Comparison of ENCODE assay signal across 10 cellular contexts in genomic region chr12:122982494-122982850, GRCh38. TPM values are rescaled to one million over a fixed set of nuclear protein-coding genes. Genes with fewer than 3 reads are reported as not detected.
DNase-seq lines count a peak whose midpoint lies in the region; ATAC-seq, FAIRE-seq and TF ChIP-seq lines count a peak whose summit lies in the region.
"Had no signal": no experiment of that assay in that cellular context is flagged by ENCODE, and none has a peak within 500 bp of the region (broad histone marks: within the 10 kb centered on the region; RNA-seq: fewer than 3 reads in every experiment).

No MANE protein-coding gene starts in this region.

- H3K4me2 ChIP-seq in DOHH2 (ENCODE audit: low read length) = peak overlapping the region; percentile 83
- peak overlapping the region; percentile 76 for H3K4me2 ChIP-seq in endothelial cell of umbilical vein (ENCODE audit: insufficient read depth, low read length)
- peak overlapping the region; percentile 98 for H3K4me2 ChIP-seq in skeletal muscle satellite cell (ENCODE audit: low read length)

- peaks cover 39% of the 10 kb centered on the region for H3K4me1 ChIP-seq in DOHH2 (ENCODE audit: control insufficient read depth, low read length)
- H3K4me1 ChIP-seq in RWPE2 (ENCODE audit: insufficient read depth, poor library complexity, severe bottlenecking) = peaks cover 6% of the 10 kb centered on the region
- peaks cover 35% of the 10 kb centered on the region for H3K4me1 ChIP-seq in endothelial cell of umbilical vein (ENCODE audit: control insufficient read depth, extremely low read depth, insufficient read depth, low read length)
- H3K4me1 ChIP-seq in skeletal muscle satellite cell (ENCODE audit: control insufficient read depth, insufficient read depth, low read length) = peaks cover 48% of the 10 kb centered on the region

- H2AFZ ChIP-seq in endothelial cell of umbilical vein (ENCODE audit: low read depth, low read length) = no peak overlapping the region

- no peaks in the 10 kb centered on the region for H3K9me2 ChIP-seq in DOHH2 (replicated peaks; ENCODE audit: control insufficient read depth, low read length)

- no peaks in the 10 kb centered on the region for H3K9me3 ChIP-seq in DOHH2 (ENCODE audit: control insufficient read depth, insufficient read depth, low read length)
- H3K9me3 ChIP-seq in RWPE2 (ENCODE audit: severe bottlenecking) = no peaks in the 10 kb centered on the region
- H3K9me3 ChIP-seq in endothelial cell of umbilical vein (replicated peaks; ENCODE audit: control insufficient read depth, insufficient read depth, low read length) = no peaks in the 10 kb centered on the region
- no peaks in the 10 kb centered on the region for H3K9me3 ChIP-seq in skeletal muscle satellite cell (replicated peaks; ENCODE audit: low read length)

- no peaks in the 10 kb centered on the region for H3K9me1 ChIP-seq in endothelial cell of umbilical vein (replicated peaks; ENCODE audit: control insufficient read depth, extremely low read depth, insufficient read depth, low read length)

- H3K27me3 ChIP-seq in DOHH2 (ENCODE audit: control insufficient read depth, low read length) = no peaks in the 10 kb centered on the region
- no peaks in the 10 kb centered on the region for H3K27me3 ChIP-seq in RWPE2 (ENCODE audit: insufficient read depth, poor library complexity, severe bottlenecking)
- no peaks in the 10 kb centered on the region for H3K27me3 ChIP-seq in endothelial cell of umbilical vein (ENCODE audit: control insufficient read depth in 2 of 2, insufficient read depth in 2 of 2, low read length in 2 of 2)
- no peaks in the 10 kb centered on the region for H3K27me3 ChIP-seq in skeletal muscle satellite cell (ENCODE audit: control insufficient read depth, insufficient read depth, low read length)

- peak overlapping the region; percentile 94; the same call in 1 of the 2 replicates for H3K4me3 ChIP-seq in DOHH2 (ENCODE audit: low read length)
- no peak overlapping the region for H3K4me3 ChIP-seq in RWPE2 (ENCODE audit: severe bottlenecking)
- no peak overlapping the region for H3K4me3 ChIP-seq in endothelial cell of umbilical vein (replicated peaks in 1 of 3; ENCODE audit: insufficient read depth in 1 of 3, low read depth in 1 of 3, low read length in 3 of 3)
- peak overlapping the region; percentile 97 for H3K4me3 ChIP-seq in skeletal muscle satellite cell (ENCODE audit: low read length)

- FAIRE-seq in endothelial cell of umbilical vein (lab: Jason Lieb, UNC) = peak; percentile 28
- FAIRE-seq: bronchial epithelial cell had no signal

- H3K9ac ChIP-seq in endothelial cell of umbilical vein (replicated peaks; ENCODE audit: extremely low read depth, insufficient read depth, low read length) (peak overlapping the region; percentile 12), skeletal muscle satellite cell (ENCODE audit: low read depth, low read length) (peak overlapping the region; percentile 95)

- dilution Hi-C loops in endothelial cell of umbilical vein (cut with MboI; ENCODE audit: extremely low pct_ligation_motif_present, low sequenced_read_pairs) = no loop called here

- DNase-seq in RWPE2 (ENCODE audit: low spot score) = no peak
- no peak for DNase-seq in endothelial cell of umbilical vein (ENCODE audit: low read depth, low spot score)
- DNase-seq in middle frontal gyrus (ENCODE audit: extremely low spot score, low spot score) = no peak
- DNase-seq in NOMO-1 (lab: John Stamatoyannopoulos, UW; ENCODE audit: unreplicated experiment in 2 of 2) = no peak
- DNase-seq: T-helper 9 cell had no signal

- H3K36me3 ChIP-seq in DOHH2 (ENCODE audit: control insufficient read depth, low read length) (peaks cover 56% of the 10 kb centered on the region), RWPE2 (ENCODE audit: low read depth) (peaks cover 18% of the 10 kb centered on the region), endothelial cell of umbilical vein (ENCODE audit: control insufficient read depth in 2 of 2, extremely low read depth in 1 of 2, insufficient read depth in 2 of 2, low read length in 2 of 2) (peaks cover 0 to 9% of the 10 kb centered on the region in 2 experiments), skeletal muscle satellite cell (ENCODE audit: insufficient read depth, low read length) (peaks cover 31% of the 10 kb centered on the region)

- H3F3A ChIP-seq in DOHH2 (ENCODE audit: control insufficient read depth, insufficient read depth) = peaks cover 7% of the 10 kb centered on the region; the same call in 1 of the 2 replicates

- CTCF ChIA-PET in endothelial cell of umbilical vein (lab: Charles Lee) = interaction anchor here (0.6 to 2.9 kb wide), 2 partner anchors 16 to 256 kb away, joined by 3 to 21 read pairs; partner anchors contain the start of gene ABCB9

- ATAC-seq in RWPE2 (ENCODE audit: low read depth) (no peak), GM21717 (IDR thresholded peaks at IDR 0.05; ENCODE audit: unreplicated experiment) (no peak)

- intact Hi-C loops in endothelial cell of umbilical vein (cut with micrococcal nuclease) = no loop called here

- H3K79me2 ChIP-seq in DOHH2 (ENCODE audit: control insufficient read depth, low read length) (peaks cover 54% of the 10 kb centered on the region), endothelial cell of umbilical vein (ENCODE audit: control insufficient read depth, insufficient read depth, low read length) (peaks cover 23% of the 10 kb centered on the region)

- TF ChIP-seq CTCF in DOHH2 (IDR thresholded peaks at IDR 0.05; ENCODE audit: low read depth, low read length, poor library complexity, severe bottlenecking) (no peak), RWPE2 (IDR thresholded peaks at IDR 0.05; ENCODE audit: poor library complexity, severe bottlenecking) (no peak), endothelial cell of umbilical vein (IDR thresholded peaks at IDR 0.05; ENCODE audit: extremely low read depth in 1 of 2, insufficient read depth in 1 of 2, low read depth in 1 of 2, low read length in 2 of 2) (no peak)

- TF ChIP-seq POLR2A in endothelial cell of umbilical vein (IDR thresholded peaks at IDR 0.05; ENCODE audit: low read depth, low read length) = no peak

- POLR2A ChIA-PET in endothelial cell of umbilical vein (lab: Charles Lee) = interaction anchor here (1.2 to 1.7 kb wide), 2 partner anchors 250 to 251 kb away, joined by 3 to 7 read pairs; partner anchors contain the start of genes MPHOSPH9 and MTRFR

- TSS peak; percentile 71 for BruUV-seq in endothelial cell of umbilical vein (replicated peaks; lab: Mats Ljungman, UMichigan)

- H4K20me1 ChIP-seq in DOHH2 (ENCODE audit: control insufficient read depth, insufficient read depth, low read depth, low read length) (peaks cover 9% of the 10 kb centered on the region; the same call in 1 of the 2 replicates), endothelial cell of umbilical vein (replicated peaks; ENCODE audit: control insufficient read depth, extremely low read depth, insufficient read depth, low read length) (no peaks in the 10 kb centered on the region)

- H3K27ac ChIP-seq in DOHH2 (ENCODE audit: low read depth, low read length) (no peak overlapping the region), RWPE2 (ENCODE audit: poor library complexity, severe bottlenecking) (peak overlapping the region; percentile 69), endothelial cell of umbilical vein (ENCODE audit: insufficient read depth, low read depth, low read length) (no peak overlapping the region)
- H3K27ac ChIP-seq: HL-60 had no signal

TF ChIP-seq in endothelial cell of umbilical vein, 7 proteins besides CTCF, POLR2A, EP300 and RAD21 (continues in another document):
- no peak for TF ChIP-seq EZH2 (IDR thresholded peaks at IDR 0.05; ENCODE audit: borderline replicate concordance, low read depth, low read length, severe bottlenecking)
- TF ChIP-seq MYC (IDR thresholded peaks at IDR 0.05; ENCODE audit: low read depth, low read length) = no peak
- TF ChIP-seq GATA2 (IDR thresholded peaks at IDR 0.05; ENCODE audit: insufficient read depth, insufficient read length, low read depth, low read length) = no peak
- no peak for TF ChIP-seq FOS (IDR thresholded peaks at IDR 0.05; ENCODE audit: borderline replicate concordance, insufficient read depth, low read length)
- no peak for TF ChIP-seq MAX (IDR thresholded peaks at IDR 0.05; ENCODE audit: insufficient read depth, insufficient read length)

RNA-seq across cellular contexts. Expression of gene ARL6IP4, which starts 2.0 kb away (rescaled TPM):
- 217 and 226 TPM in 2 replicates for total RNA-seq in endothelial cell of umbilical vein
- polyA plus RNA-seq in endothelial cell of umbilical vein = 181 and 193 TPM in 2 replicates
- polyA plus RNA-seq in endothelial cell of umbilical vein (2011; cell fraction: cytosol; rRNA removed) = 307 and 353 TPM in 2 replicates
- polyA plus RNA-seq in endothelial cell of umbilical vein (2011; cell fraction: nucleus; rRNA removed) = 254 and 309 TPM in 2 replicates
- polyA plus RNA-seq in endothelial cell of umbilical vein (2012) = 186 and 240 TPM in 2 replicates
- 47.9 and 49.3 TPM in 2 replicates for polyA minus RNA-seq in endothelial cell of umbilical vein
- 43.5 TPM for polyA minus RNA-seq in endothelial cell of umbilical vein (2011; cell fraction: cytosol; rRNA and poly(A)+ RNA removed)
- polyA minus RNA-seq in endothelial cell of umbilical vein (2011; cell fraction: nucleus; rRNA and poly(A)+ RNA removed) = 9.7 and 23.7 TPM in 2 replicates
- total RNA-seq in skeletal muscle satellite cell (2012; rRNA removed) = 139 and 158 TPM in 2 replicates

RNA-seq across cellular contexts. Expression of gene OGFOD2, which starts 7.4 kb away (rescaled TPM):
- 17.9 and 24.1 TPM in 2 replicates for total RNA-seq in endothelial cell of umbilical vein
- 16.8 and 24.6 TPM in 2 replicates for polyA plus RNA-seq in endothelial cell of umbilical vein
- 10.0 and 13.4 TPM in 2 replicates for polyA plus RNA-seq in endothelial cell of umbilical vein (2011; cell fraction: cytosol; rRNA removed)
- polyA plus RNA-seq in endothelial cell of umbilical vein (2011; cell fraction: nucleus; rRNA removed) = 49.8 and 60.2 TPM in 2 replicates
- 9.3 and 14.4 TPM in 2 replicates for polyA plus RNA-seq in endothelial cell of umbilical vein (2012)
- 11.2 and 14.9 TPM in 2 replicates for polyA minus RNA-seq in endothelial cell of umbilical vein
- polyA minus RNA-seq in endothelial cell of umbilical vein (2011; cell fraction: cytosol; rRNA and poly(A)+ RNA removed) = 12.9 TPM
- polyA minus RNA-seq in endothelial cell of umbilical vein (2011; cell fraction: nucleus; rRNA and poly(A)+ RNA removed) = 11.1 and 11.3 TPM in 2 replicates
- total RNA-seq in skeletal muscle satellite cell (2012; rRNA removed) = 9.8 and 12.7 TPM in 2 replicates

RNA-seq across cellular contexts. Expression of gene ABCB9, which starts 16.2 kb away (rescaled TPM):
- 12.0 and 16.9 TPM in 2 replicates for total RNA-seq in endothelial cell of umbilical vein
- 11.7 and 14.9 TPM in 2 replicates for polyA plus RNA-seq in endothelial cell of umbilical vein
- 6.0 and 7.2 TPM in 2 replicates for polyA plus RNA-seq in endothelial cell of umbilical vein (2011; cell fraction: cytosol; rRNA removed)
- polyA plus RNA-seq in endothelial cell of umbilical vein (2011; cell fraction: nucleus; rRNA removed) = 17.7 and 19.0 TPM in 2 replicates
- polyA plus RNA-seq in endothelial cell of umbilical vein (2012) = 5.9 and 7.8 TPM in 2 replicates
- 20.0 and 29.5 TPM in 2 replicates for polyA minus RNA-seq in endothelial cell of umbilical vein
- polyA minus RNA-seq in endothelial cell of umbilical vein (2011; cell fraction: cytosol; rRNA and poly(A)+ RNA removed) = 5.3 TPM
- 16.0 and 19.1 TPM in 2 replicates for polyA minus RNA-seq in endothelial cell of umbilical vein (2011; cell fraction: nucleus; rRNA and poly(A)+ RNA removed)
- total RNA-seq in skeletal muscle satellite cell (2012; rRNA removed) = 9.0 and 9.9 TPM in 2 replicates

Comparison
In these comparisons a context has a peak if more than half of its experiments do, and no peak if none do; other contexts are left out.
1. H3K4me3 ChIP-seq: peak in DOHH2 (single experiment) and skeletal muscle satellite cell (single experiment); none in RWPE2 (single experiment) and endothelial cell of umbilical vein (0 of 3).
2. Peak in every context shown above with its lines, with median percentiles within 50 percentile points of each other: H3K4me2 ChIP-seq.